ENCODE assay signal across 1 cellular context in the genomic region with DNA sequence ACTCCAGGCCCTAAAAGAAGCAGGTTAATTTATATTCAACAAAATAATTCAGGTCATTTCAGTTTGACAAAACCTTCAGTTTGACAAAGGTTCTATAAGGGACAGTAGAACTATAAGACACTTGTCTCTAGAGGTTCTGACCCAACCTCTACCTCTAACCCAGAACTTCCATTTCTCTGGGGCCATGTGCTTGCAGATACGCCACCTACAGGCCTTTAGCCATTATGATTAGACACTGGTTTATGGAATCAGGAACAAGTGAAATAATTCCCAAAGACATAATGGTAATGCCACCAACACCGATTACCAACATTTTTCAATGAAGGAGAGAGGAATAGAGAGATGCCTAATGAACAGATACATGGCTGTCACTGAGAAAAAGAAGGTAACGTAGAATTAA.
TF ChIP-seq lines count a peak whose summit lies in the region.

No MANE protein-coding gene starts in this region.

TF ChIP-seq in GM12878, 131 proteins besides CTCF, POLR2A, EP300 and RAD21 (continued from another document):
- TF ChIP-seq, protein P1, sequence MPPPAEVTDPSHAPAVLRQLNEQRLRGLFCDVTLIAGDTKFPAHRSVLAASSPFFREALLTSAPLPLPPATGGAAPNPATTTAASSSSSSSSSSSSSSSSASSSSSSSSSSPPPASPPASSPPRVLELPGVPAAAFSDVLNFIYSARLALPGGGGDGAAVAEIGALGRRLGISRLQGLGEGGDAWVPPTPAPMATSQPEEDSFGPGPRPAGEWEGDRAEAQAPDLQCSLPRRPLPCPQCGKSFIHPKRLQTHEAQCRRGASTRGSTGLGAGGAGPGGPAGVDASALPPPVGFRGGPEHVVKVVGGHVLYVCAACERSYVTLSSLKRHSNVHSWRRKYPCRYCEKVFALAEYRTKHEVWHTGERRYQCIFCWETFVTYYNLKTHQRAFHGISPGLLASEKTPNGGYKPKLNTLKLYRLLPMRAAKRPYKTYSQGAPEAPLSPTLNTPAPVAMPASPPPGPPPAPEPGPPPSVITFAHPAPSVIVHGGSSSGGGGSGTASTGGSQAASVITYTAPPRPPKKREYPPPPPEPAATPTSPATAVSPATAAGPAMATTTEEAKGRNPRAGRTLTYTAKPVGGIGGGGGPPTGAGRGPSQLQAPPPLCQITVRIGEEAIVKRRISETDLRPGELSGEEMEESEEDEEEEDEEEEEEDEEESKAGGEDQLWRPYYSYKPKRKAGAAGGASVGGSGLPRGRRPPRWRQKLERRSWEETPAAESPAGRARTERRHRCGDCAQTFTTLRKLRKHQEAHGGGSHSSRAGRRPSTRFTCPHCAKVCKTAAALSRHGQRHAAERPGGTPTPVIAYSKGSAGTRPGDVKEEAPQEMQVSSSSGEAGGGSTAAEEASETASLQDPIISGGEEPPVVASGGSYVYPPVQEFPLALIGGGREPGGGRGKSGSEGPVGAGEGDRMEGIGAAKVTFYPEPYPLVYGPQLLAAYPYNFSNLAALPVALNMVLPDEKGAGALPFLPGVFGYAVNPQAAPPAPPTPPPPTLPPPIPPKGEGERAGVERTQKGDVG (CRISPR knock-in tag; IDR thresholded peaks at IDR 0.05), result no peak
